Comparison of ENCODE assay signal across 7 cellular contexts in genomic region chr5:14685757-14686156, GRCh38. TPM values are rescaled to one million over a fixed set of nuclear protein-coding genes. Genes with fewer than 3 reads are reported as not detected.
DNase-seq lines count a peak whose midpoint lies in the region; ATAC-seq and TF ChIP-seq lines count a peak whose summit lies in the region.

No MANE protein-coding gene starts in this region.

- H3K27ac ChIP-seq in psoas muscle, result no peak overlapping the region

- peak; percentile 89 for ATAC-seq in GM21447 (IDR thresholded peaks at IDR 0.05; ENCODE audit: unreplicated experiment)
- peak; percentile 84 for ATAC-seq in HG03565 (IDR thresholded peaks at IDR 0.05; ENCODE audit: unreplicated experiment)
- peak; percentile 58 to 86 (median 68) for ATAC-seq in psoas muscle

- peaks cover 8% of the 10 kb centered on the region for H3K9me3 ChIP-seq in psoas muscle

- peak; percentile 27 for DNase-seq in GM04504 (ENCODE audit: low read depth)
- peak; percentile 12 for DNase-seq in NOMO-1 treated with dmso at 0.1 percent for 144 hours (lab: John Stamatoyannopoulos, UW; ENCODE audit: unreplicated experiment)
- peak; percentile 71 for DNase-seq in activated naive CD4-positive, alpha-beta T cell treated with Interleukin-2 at 50 U/mL for 16 hours
- DNase-seq in germinal center (ENCODE audit: low spot score), result peak; percentile 74
- no peak for DNase-seq in psoas muscle

- TF ChIP-seq CTCF in psoas muscle (IDR thresholded peaks at IDR 0.05), result peak; percentile 68

- intact Hi-C loops in psoas muscle (cut with DNase I), result loop anchor here (2.0 to 10.0 kb wide), 6 partner anchors 89 to 325 kb away; partner anchors contain the start of gene ANKH (in 1 of the 2)

- no peaks in the 10 kb centered on the region for H3K27me3 ChIP-seq in psoas muscle (ENCODE audit: insufficient read depth in 3 of 3, low read length in 2 of 3)

- H3K4me3 ChIP-seq in psoas muscle, result no peak overlapping the region

- H3K36me3 ChIP-seq in psoas muscle (ENCODE audit: insufficient read depth in 1 of 2, low read depth in 1 of 2), result peaks cover 16 to 71% of the 10 kb centered on the region in 2 donors

- WGBS in psoas muscle, 3 donors, result 39 to 46% (median 41%) methylated on average over 6 of the region's 6 CpGs

- peaks cover 29% of the 10 kb centered on the region for H3K4me1 ChIP-seq in psoas muscle

RNA-seq across cellular contexts. Expression of gene OTULIN, which starts 21.2 kb away (rescaled TPM):
- total RNA-seq in psoas muscle, result 10 to 100 TPM; 12.4 to 20.4 (median 15.4) TPM
- polyA plus RNA-seq in psoas muscle, result 1 to 10 TPM; 2.3 to 8.2 (median 4.1) TPM

Comparison
In these comparisons a context has a peak if more than half of its experiments do, and no peak if none do; other contexts are left out.
1. DNase-seq: peak in GM04504 (single experiment), NOMO-1 treated with dmso at 0.1 percent for 144 hours (single experiment), activated naive CD4-positive, alpha-beta T cell treated with Interleukin-2 at 50 U/mL for 16 hours (single experiment) and germinal center (single experiment); none in psoas muscle (0 of 2).
2. Peak in every context shown above with its lines, with median percentiles within 50 percentile points of each other: ATAC-seq.